ENCODE assay signal across 8 cellular contexts in genomic region chr2:20666364-20667150, GRCh38. TPM values are rescaled to one million over a fixed set of nuclear protein-coding genes. Genes with fewer than 3 reads are reported as not detected.
DNase-seq lines count a peak whose midpoint lies in the region; ATAC-seq, FAIRE-seq and TF ChIP-seq lines count a peak whose summit lies in the region.

Gene GDF7, plus strand, starts transcription at chr2:20667144. Its CDS starts 96 bp downstream, at chr2:20667240.

- peaks cover 7% of the 10 kb centered on the region for H3K4me1 ChIP-seq in OCI-LY7 (ENCODE audit: insufficient read depth, low read length, poor library complexity, severe bottlenecking)
- no peaks in the 10 kb centered on the region for H3K4me1 ChIP-seq in endodermal cell (ENCODE audit: control insufficient read depth, insufficient read depth, low read length)
- peaks cover 0 to 45% of the 10 kb centered on the region in 2 donors for H3K4me1 ChIP-seq in muscle layer of duodenum (ENCODE audit: control insufficient read depth in 1 of 2, insufficient read depth in 2 of 2, low read length in 2 of 2)

- no peak within 1 kb of the TSS for H3K27ac Mint-ChIP-seq in endodermal cell

- intact Hi-C loops in Right ventricle myocardium superior (cut with DNase I), result no loop called here
- intact Hi-C loops in Right ventricle myocardium inferior (cut with DNase I), result no loop called here
- intact Hi-C loops in OCI-LY7 (cut with micrococcal nuclease; ENCODE audit: unreplicated experiment), result no loop called here

- H3K4me1 Mint-ChIP-seq in endodermal cell, result peaks cover 2% of the 10 kb centered on the region

- no peaks in the 10 kb centered on the region for H4K20me1 ChIP-seq in OCI-LY7 (ENCODE audit: insufficient read depth, low read length)

- 0 to 1% methylated on average over 13 to 70 of the region's 80 CpGs for WGBS in endodermal cell (ENCODE audit: insufficient coverage in 1 of 2, insufficient read length in 1 of 2), 2 experiments

- no peaks in the 10 kb centered on the region for H3K36me3 Mint-ChIP-seq in endodermal cell (ENCODE audit: low read depth)

- H3K27me3 ChIP-seq in endodermal cell (ENCODE audit: control insufficient read depth, insufficient read depth, low read length, poor library complexity, severe bottlenecking) (peaks cover 96% of the 10 kb centered on the region), muscle layer of duodenum (ENCODE audit: low read depth, low read length) (peaks cover 82% of the 10 kb centered on the region)

- BruUV-seq in OCI-LY7 (replicated peaks; lab: Mats Ljungman, UMichigan), result no TSS peak

- POLR2A ChIA-PET in OCI-LY7 (lab: Charles Lee), result interaction anchor here (0.6 to 1.6 kb wide), 3 partner anchors 11 to 305 kb away, joined by 3 to 4 read pairs (median 3); no protein-coding TSS in a partner anchor

- H3K9me3 Mint-ChIP-seq in endodermal cell, result peaks cover 13% of the 10 kb centered on the region

- ATAC-seq in Right ventricle myocardium superior (ENCODE audit: poor library complexity), result peak; percentile 35
- no peak for ATAC-seq in Right ventricle myocardium inferior
- ATAC-seq in GM21360 (IDR thresholded peaks at IDR 0.05; ENCODE audit: unreplicated experiment), result no peak

- no peak for FAIRE-seq in D721Med (lab: Jason Lieb, UNC)

- CTCF ChIA-PET in OCI-LY7 (lab: Charles Lee; ENCODE audit: unreplicated experiment), result interaction anchor here (0.6 kb wide), 1 partner anchor 9 kb away, joined by 3 read pairs; no protein-coding TSS in a partner anchor

- no peak within 1 kb of the TSS for H3K27ac ChIP-seq in OCI-LY7 (ENCODE audit: low read depth, low read length, poor library complexity, severe bottlenecking)
- no peak within 1 kb of the TSS for H3K27ac ChIP-seq in endodermal cell (ENCODE audit: low read depth, low read length)
- no peak within 1 kb of the TSS for H3K27ac ChIP-seq in muscle layer of duodenum (ENCODE audit: low read length)

- peak within 1 kb of the TSS; percentile 58 for H3K4me3 ChIP-seq in OCI-LY7 (ENCODE audit: low read depth, low read length, poor library complexity, severe bottlenecking)
- H3K4me3 ChIP-seq in endodermal cell (ENCODE audit: low read length), result peak within 1 kb of the TSS; percentile 60
- H3K4me3 ChIP-seq in muscle layer of duodenum (ENCODE audit: low read depth in 1 of 2, low read length in 2 of 2), result peak within 1 kb of the TSS; percentile 26 to 64

- no peaks in the 10 kb centered on the region for H3K79me2 ChIP-seq in OCI-LY7 (ENCODE audit: insufficient read depth, low read depth, low read length)

- DNase-seq in Right ventricle myocardium superior (peak; percentile 46), Right ventricle myocardium inferior (ENCODE audit: missing footprints) (no peak), OCI-LY7 (ENCODE audit: low spot score) (no peak), endodermal cell (peak; percentile 83), D721Med (ENCODE audit: insufficient read length, low spot score) (no peak), T-helper 9 cell (no peak)

- H3K9me3 ChIP-seq in OCI-LY7 (ENCODE audit: low read length) (no peaks in the 10 kb centered on the region), endodermal cell (ENCODE audit: control insufficient read depth, low read length) (no peaks in the 10 kb centered on the region), muscle layer of duodenum (ENCODE audit: control insufficient read depth in 1 of 2, low read length in 2 of 2) (no peaks in the 10 kb centered on the region)

- H3K9ac ChIP-seq in endodermal cell (ENCODE audit: extremely low read depth, low read length, poor library complexity, severe bottlenecking), result no peak within 1 kb of the TSS

- H2AFZ ChIP-seq in OCI-LY7 (ENCODE audit: low read length), result no peak within 1 kb of the TSS

- peak within 1 kb of the TSS; percentile 73 for H3K4me2 ChIP-seq in OCI-LY7 (ENCODE audit: low read length)

- TF ChIP-seq CTCF in OCI-LY7 (conservative IDR thresholded peaks at IDR 0.05; ENCODE audit: low read length) (peak; percentile 37; the same call in 1 of the 2 replicates), endodermal cell (conservative IDR thresholded peaks at IDR 0.05) (peak; percentile 70), D721Med (IDR thresholded peaks at IDR 0.05; ENCODE audit: insufficient read depth, missing control alignments) (no peak)

- H3K9me2 ChIP-seq in OCI-LY7 (ENCODE audit: insufficient read depth, low read length), result no peaks in the 10 kb centered on the region

- no peaks in the 10 kb centered on the region for H3K36me3 ChIP-seq in OCI-LY7 (ENCODE audit: insufficient read depth, low read length)
- H3K36me3 ChIP-seq in endodermal cell (ENCODE audit: control insufficient read depth, insufficient read depth, low read length), result no peaks in the 10 kb centered on the region
- H3K36me3 ChIP-seq in muscle layer of duodenum (ENCODE audit: control insufficient read depth in 1 of 2, insufficient read depth in 2 of 2, low read length in 2 of 2), result no peaks in the 10 kb centered on the region

- peak within 1 kb of the TSS; percentile 57 for H3K4me3 Mint-ChIP-seq in endodermal cell

- peaks cover 94% of the 10 kb centered on the region for H3K27me3 Mint-ChIP-seq in endodermal cell (ENCODE audit: insufficient read depth)

RNA-seq across cellular contexts. Expression of gene GDF7, which starts in this region (rescaled TPM):
- total RNA-seq in Right ventricle myocardium superior (0.38 TPM), Right ventricle myocardium inferior (0.46 TPM), OCI-LY7 (2022) (0.06 and 0.13 TPM in 2 replicates), endodermal cell (under 1 TPM; 0.07 to 0.09 TPM)
- total RNA-seq in OCI-LY7 (2014; rRNA removed; shearing (Covaris generic)), result 0.06 and 0.10 TPM in 2 replicates
- polyA plus RNA-seq in endodermal cell (2013, experiment 1 of 2), result 9.4 TPM
- 8.1 TPM for polyA plus RNA-seq in endodermal cell (2013, experiment 2 of 2)

Comparison
In these comparisons a context has a peak if more than half of its experiments do, and no peak if none do; other contexts are left out.
1. Peak in DNase-seq and ATAC-seq in Right ventricle myocardium superior; RNA of the gene not detected or under 1 TPM.